8 cellular contexts compared by ENCODE assay signal in genomic region chr6:33014841-33015634, GRCh38. TPM values are rescaled to one million over a fixed set of nuclear protein-coding genes. Genes with fewer than 3 reads are reported as not detected.
DNase-seq lines count a peak whose midpoint lies in the region; ATAC-seq and TF ChIP-seq lines count a peak whose summit lies in the region.

No MANE protein-coding gene starts in this region.

- no peaks in the 10 kb centered on the region for H3K36me3 ChIP-seq in SU-DHL-6 (ENCODE audit: low read length)

- no peaks in the 10 kb centered on the region for H3K36me3 Mint-ChIP-seq in stimulated activated effector memory CD8-positive, alpha-beta T cell treated with anti-CD3 and anti-CD28 coated beads, Interleukin-12 subunit alpha, Interleukin-12 subunit beta, amount 100 ng/mL, for 72 hours

- H2AFZ ChIP-seq in SU-DHL-6 (ENCODE audit: low read depth, low read length, severe bottlenecking) = no peak overlapping the region

- no peaks in the 10 kb centered on the region for H3K79me2 ChIP-seq in SU-DHL-6 (ENCODE audit: insufficient read depth, low read length)

- DNase-seq in ACHN (peak; percentile 69), GM12865 (ENCODE audit: low read depth) (peak; percentile 93), NCI-H1694 treated with DMSO at 0.1 percent for 48 hours (lab: John Stamatoyannopoulos, UW) (peak; percentile 75), choroid plexus epithelial cell (ENCODE audit: low read depth) (peak; percentile 94), left colon (no peak)
- peak in 1 of 2 donors; percentile 44 for DNase-seq in stimulated activated effector memory CD8-positive, alpha-beta T cell treated with anti-CD3 and anti-CD28 coated beads, Interleukin-12 subunit alpha, Interleukin-12 subunit beta, amount 100 ng/mL, for 72 hours (ENCODE audit: low spot score in 2 of 2)

- intact Hi-C loops in left colon (cut with DNase I, micrococcal nuclease) = loop anchor here (5.0 to 10.0 kb wide), 2 partner anchors 70 to 232 kb away; no protein-coding TSS in a partner anchor

- H3K9me3 Mint-ChIP-seq in stimulated activated effector memory CD8-positive, alpha-beta T cell treated with anti-CD3 and anti-CD28 coated beads, Interleukin-12 subunit alpha, Interleukin-12 subunit beta, amount 100 ng/mL, for 72 hours = no peaks in the 10 kb centered on the region

- in situ Hi-C loops in ACHN (cut with HindIII; ENCODE audit: low pct_ligation_motif_present, low pct_unique_long_range_greater_than_20kb, low sequenced_read_pairs) = no loop called here

- no peaks in the 10 kb centered on the region for H3K27me3 ChIP-seq in SU-DHL-6 (ENCODE audit: low read length)

- no peaks in the 10 kb centered on the region for H4K20me1 ChIP-seq in SU-DHL-6 (ENCODE audit: low read depth, low read length)

- no peaks in the 10 kb centered on the region for H3K9me2 ChIP-seq in SU-DHL-6 (replicated peaks; ENCODE audit: insufficient read depth, low read length)

- H3K27ac Mint-ChIP-seq in stimulated activated effector memory CD8-positive, alpha-beta T cell treated with anti-CD3 and anti-CD28 coated beads, Interleukin-12 subunit alpha, Interleukin-12 subunit beta, amount 100 ng/mL, for 72 hours = no peak overlapping the region

- no peaks in the 10 kb centered on the region; the same call in 1 of the 2 replicates for H3F3A ChIP-seq in SU-DHL-6 (ENCODE audit: insufficient read depth)

- H3K4me3 ChIP-seq in GM12865 (ENCODE audit: low read depth, low read length) (no peak overlapping the region), SU-DHL-6 (ENCODE audit: insufficient read depth, low read length, poor library complexity, severe bottlenecking) (no peak overlapping the region), choroid plexus epithelial cell (ENCODE audit: low read depth, low read length) (no peak overlapping the region)

- no peak overlapping the region for H3K4me3 Mint-ChIP-seq in stimulated activated effector memory CD8-positive, alpha-beta T cell treated with anti-CD3 and anti-CD28 coated beads, Interleukin-12 subunit alpha, Interleukin-12 subunit beta, amount 100 ng/mL, for 72 hours

- no peak overlapping the region for H3K27ac ChIP-seq in SU-DHL-6 (ENCODE audit: low read depth, low read length)

- peak; percentile 69 for ATAC-seq in left colon
- ATAC-seq in stimulated activated effector memory CD8-positive, alpha-beta T cell treated with anti-CD3 and anti-CD28 coated beads, Interleukin-12 subunit alpha, Interleukin-12 subunit beta, amount 100 ng/mL, for 72 hours = peak; percentile 78
- ATAC-seq in HG03108 (IDR thresholded peaks at IDR 0.05; ENCODE audit: unreplicated experiment) = no peak

- TF ChIP-seq CTCF in GM12865 (IDR thresholded peaks at IDR 0.05; ENCODE audit: insufficient read depth, low read depth, low read length, missing control alignments) = peak; percentile 65
- peak; percentile 85 for TF ChIP-seq CTCF in SU-DHL-6 (IDR thresholded peaks at IDR 0.05; ENCODE audit: insufficient read depth, low read length, poor library complexity, severe bottlenecking)
- TF ChIP-seq CTCF in choroid plexus epithelial cell (conservative IDR thresholded peaks at IDR 0.05; ENCODE audit: low read depth, low read length) = peak; percentile 73

- no peak overlapping the region for H3K4me2 ChIP-seq in SU-DHL-6 (ENCODE audit: low read depth, low read length, poor library complexity, severe bottlenecking)

- H3K9me3 ChIP-seq in SU-DHL-6 (ENCODE audit: insufficient read depth, low read length) = no peaks in the 10 kb centered on the region

- peaks cover 27% of the 10 kb centered on the region for H3K4me1 Mint-ChIP-seq in stimulated activated effector memory CD8-positive, alpha-beta T cell treated with anti-CD3 and anti-CD28 coated beads, Interleukin-12 subunit alpha, Interleukin-12 subunit beta, amount 100 ng/mL, for 72 hours

- H3K9ac ChIP-seq in SU-DHL-6 (ENCODE audit: low read length) = no peak overlapping the region

RNA-seq across cellular contexts. Expression of gene HLA-DOA, which starts 5.6 kb away (rescaled TPM):
- total RNA-seq in left colon = 1 to 10 TPM in 1 of 2 donors, under 1 TPM in 1; 0.92 to 4.7 TPM

RNA-seq across cellular contexts. Expression of gene BRD2, which starts 46.6 kb away (rescaled TPM):
- total RNA-seq in left colon = 100 to 1,000 TPM; 128 TPM

RNA-seq across cellular contexts. Expression of gene HLA-DPA1, which starts 58.4 kb away (rescaled TPM):
- 100 to 1,000 TPM in 1 of 2 donors, 10 to 100 TPM in 1; 14.8 to 103 TPM for total RNA-seq in left colon

Comparison
In these comparisons a context has a peak if more than half of its experiments do, and no peak if none do; other contexts are left out.
1. DNase-seq: peak in ACHN (single experiment), GM12865 (single experiment), NCI-H1694 treated with DMSO at 0.1 percent for 48 hours (single experiment) and choroid plexus epithelial cell (single experiment); none in left colon (0 of 2).
2. Peak in every context shown above with its lines, with median percentiles within 50 percentile points of each other: CTCF ChIP-seq.